In genomic region chr1:67433830-67434229, GRCh38 we compare ENCODE assay signal across 18 cellular contexts. TPM values are rescaled to one million over a fixed set of nuclear protein-coding genes. Genes with fewer than 3 reads are reported as not detected.
DNase-seq lines count a peak whose midpoint lies in the region; ATAC-seq and TF ChIP-seq lines count a peak whose summit lies in the region.
"Had no signal": no experiment of that assay in that cellular context is flagged by ENCODE, and none has a peak within 500 bp of the region (broad histone marks: within the 10 kb centered on the region; RNA-seq: fewer than 3 reads in every experiment).

No MANE protein-coding gene starts in this region.

- no peaks in the 10 kb centered on the region for H3K9me2 ChIP-seq in PC-3 (replicated peaks; ENCODE audit: low read length)

- no peaks in the 10 kb centered on the region for H3F3A ChIP-seq in PC-3 (ENCODE audit: low read length, unreplicated experiment)

- TF ChIP-seq POLR2A in gastroesophageal sphincter (IDR thresholded peaks at IDR 0.05), result no peak

- no peak for TF ChIP-seq EP300 in gastroesophageal sphincter (IDR thresholded peaks at IDR 0.05)

- H3K36me3 ChIP-seq in SK-N-MC (ENCODE audit: insufficient read depth, low read length) (peaks cover 9% of the 10 kb centered on the region), gastroesophageal sphincter (no peaks in the 10 kb centered on the region), PC-3 (ENCODE audit: low read depth, low read length) (peaks cover 6% of the 10 kb centered on the region)

- no peak overlapping the region for H3K9ac ChIP-seq in SK-N-MC (ENCODE audit: insufficient read length)
- H3K9ac ChIP-seq in PC-3 (ENCODE audit: low read length), result no peak overlapping the region
- H3K9ac ChIP-seq: GM23248 had no signal

- no peak overlapping the region for H3K4me3 ChIP-seq in SK-N-MC
- H3K4me3 ChIP-seq in gastroesophageal sphincter, result no peak overlapping the region
- no peak overlapping the region for H3K4me3 ChIP-seq in PC-3 (ENCODE audit: low read length)
- H3K4me3 ChIP-seq: GM23248 had no signal

- H3K36me3 Mint-ChIP-seq in CD14-positive monocyte, result no peaks in the 10 kb centered on the region

- H4K20me1 ChIP-seq in PC-3 (ENCODE audit: low read length), result peaks cover 8% of the 10 kb centered on the region

- TF ChIP-seq CTCF in CD14-positive monocyte (IDR thresholded peaks at IDR 0.05) (no peak), gastroesophageal sphincter (IDR thresholded peaks at IDR 0.05) (no peak), PC-3 (conservative IDR thresholded peaks at IDR 0.05; ENCODE audit: low read depth, low read length) (no peak)

- H3K4me1 Mint-ChIP-seq in CD14-positive monocyte, result peaks cover 44% of the 10 kb centered on the region

- CTCF ChIA-PET in PC-3 (lab: Charles Lee), result no interaction called here

- H3K27ac ChIP-seq in SK-N-MC (peak overlapping the region; percentile 43; the same call in 1 of the 2 replicates), gastroesophageal sphincter (peak overlapping the region in 3 of 4 donors; percentile 44 to 93 (median 46)), PC-3 (ENCODE audit: low read length) (no peak overlapping the region)
- H3K27ac ChIP-seq: GM23248 had no signal

- H3K27ac Mint-ChIP-seq in CD14-positive monocyte, result peak overlapping the region in 5 of 7 donors; percentile 33 to 84 (median 74)
- H3K27ac Mint-ChIP-seq: T-helper 1 cell treated with Interleukin-12 subunit alpha and Interleukin-12 subunit beta and Interleukin-4 antibody, amounts not matched to agents 30 μg/mL and 1 μg/mL, for 36 hours had no signal

- POLR2A ChIA-PET in PC-3 (lab: Charles Lee; ENCODE audit: unreplicated experiment), result no interaction called here

- no TSS peak for BruUV-seq in PC-3 (replicated peaks; lab: Mats Ljungman, UMichigan)

- H3K9me3 ChIP-seq in SK-N-MC (ENCODE audit: low read depth, low read length) (no peaks in the 10 kb centered on the region), gastroesophageal sphincter (no peaks in the 10 kb centered on the region), PC-3 (ENCODE audit: low read length) (no peaks in the 10 kb centered on the region)

- peaks cover 0 to 38% (median 0%) of the 10 kb centered on the region in 3 donors for H3K4me1 ChIP-seq in gastroesophageal sphincter
- H3K4me1 ChIP-seq in PC-3 (ENCODE audit: insufficient read depth, low read length), result peaks cover 7% of the 10 kb centered on the region

- H3K27me3 Mint-ChIP-seq in CD14-positive monocyte (ENCODE audit: low read depth in 3 of 3), result no peaks in the 10 kb centered on the region

- no peak for DNase-seq in CD14-positive monocyte (ENCODE audit: low spot score)
- peak; percentile 24 for DNase-seq in KG1 (lab: John Stamatoyannopoulos, UW)
- no peak for DNase-seq in SK-N-MC (ENCODE audit: low read depth, low spot score)
- no peak for DNase-seq in activated CD4-positive, CD25-positive, alpha-beta regulatory T cell (lab: John Stamatoyannopoulos, UW)
- DNase-seq in GM03348 (ENCODE audit: low spot score), result no peak
- DNase-seq in PC-3, result no peak
- DNase-seq in mucosa of gallbladder (ENCODE audit: low spot score), result no peak
- DNase-seq: activated CD4-positive, alpha-beta T cell treated with anti-CD3 and anti-CD28 coated beads for 48 hours; activated T-cell treated with anti-CD3 and anti-CD28 coated beads, Interleukin-2, amount 50 U/mL, for 48 hours; amygdala; DMS53; glutamatergic neuron; GM23248; islet precursor cell; NCI-H226 had no signal

- no peak for ATAC-seq in gastroesophageal sphincter
- ATAC-seq in PC-3, result no peak

- H3K4me2 ChIP-seq in PC-3 (ENCODE audit: low read length), result no peak overlapping the region

- no peaks in the 10 kb centered on the region for H3K27me3 ChIP-seq in gastroesophageal sphincter
- H3K27me3 ChIP-seq in PC-3 (ENCODE audit: low read length), result no peaks in the 10 kb centered on the region

- 20 to 31% methylated on average over 2 of the region's 2 CpGs for WGBS in gastroesophageal sphincter (ENCODE audit: low coverage in 1 of 2), 2 donors

- no peak overlapping the region for H3K4me3 Mint-ChIP-seq in CD14-positive monocyte
- H3K4me3 Mint-ChIP-seq: mesothelial cell of epicardium had no signal

- peaks cover 14% of the 10 kb centered on the region for H3K79me2 ChIP-seq in PC-3 (ENCODE audit: low read length)

- intact Hi-C loops in CD14-positive monocyte (cut with micrococcal nuclease), result loop anchor here (10.0 kb wide), 2 partner anchors 251 to 509 kb away; partner anchors contain the start of genes DNAI4 (in 1 of the 2), GADD45A (in 1 of the 2) and MIER1 (in 1 of the 2)
- intact Hi-C loops in PC-3 (cut with micrococcal nuclease), result loop anchor here (5.0 kb wide), 1 partner anchor 43 kb away; no protein-coding TSS in a partner anchor

- no peak overlapping the region for H2AFZ ChIP-seq in PC-3 (ENCODE audit: low read length)

- no peaks in the 10 kb centered on the region for H3K9me3 Mint-ChIP-seq in CD14-positive monocyte
- H3K9me3 Mint-ChIP-seq: mesothelial cell of epicardium; T-helper 1 cell treated with Interleukin-12 subunit alpha and Interleukin-12 subunit beta and Interleukin-4 antibody, amounts not matched to agents 30 μg/mL and 1 μg/mL, for 36 hours had no signal

RNA-seq across cellular contexts. Expression of gene SERBP1, which starts 3.6 kb away (rescaled TPM):
- 10 to 100 TPM; 75.3 to 78.8 TPM for polyA plus RNA-seq in CD14-positive monocyte
- 100 to 1,000 TPM; 254 to 263 (median 258) TPM for total RNA-seq in gastroesophageal sphincter
- 256 and 337 TPM in 2 replicates for total RNA-seq in PC-3 (2014; rRNA removed)
- 145 TPM for total RNA-seq in mucosa of gallbladder
